In genomic region chr20:15550116-15550870, GRCh38 we compare ENCODE assay signal across 1 cellular context.
TF ChIP-seq lines count a peak whose summit lies in the region.

No MANE protein-coding gene starts in this region.

TF ChIP-seq in GM12878, 131 proteins besides CTCF, POLR2A, EP300 and RAD21 (continued from another document):
- no peak for TF ChIP-seq PBX3 (IDR thresholded peaks at IDR 0.05; ENCODE audit: insufficient replicate concordance, low read depth, low read length)
- TF ChIP-seq CBX3 (IDR thresholded peaks at IDR 0.05; ENCODE audit: borderline replicate concordance, low read depth), result no peak
- no peak for TF ChIP-seq PML (IDR thresholded peaks at IDR 0.05; ENCODE audit: low read length)
- no peak for TF ChIP-seq STAT3 (IDR thresholded peaks at IDR 0.05; ENCODE audit: low read depth, low read length)
- TF ChIP-seq HDAC2 (IDR thresholded peaks at IDR 0.05), result no peak
- TF ChIP-seq POLR2AphosphoS5 (IDR thresholded peaks at IDR 0.05; ENCODE audit: low read length), result no peak
- no peak for TF ChIP-seq IRF3 (IDR thresholded peaks at IDR 0.05)
